ENCODE assay signal across 8 cellular contexts in genomic region chr9:5425006-5425628, GRCh38. TPM values are rescaled to one million over a fixed set of nuclear protein-coding genes. Genes with fewer than 3 reads are reported as not detected.
DNase-seq lines count a peak whose midpoint lies in the region; ATAC-seq and TF ChIP-seq lines count a peak whose summit lies in the region.

No MANE protein-coding gene starts in this region.

- H3K9me3 ChIP-seq in adipocyte (ENCODE audit: control insufficient read depth, low read length) (no peaks in the 10 kb centered on the region), aorta (ENCODE audit: control insufficient read depth, low read length) (no peaks in the 10 kb centered on the region)

- WGBS in mesendoderm (ENCODE audit: extremely low coverage, insufficient coverage, low lambda C conversion rate), result no CpG with 5 or more reads among the region's 2 CpGs
- WGBS in aorta, 2 donors, result 70 to 89% methylated on average over 2 of the region's 2 CpGs

- no peak overlapping the region for H2BK120ac ChIP-seq in mesendoderm (ENCODE audit: low read depth, low read length)

- no peak for ATAC-seq in aorta (ENCODE audit: low FRiP score)

- H2AK5ac ChIP-seq in mesendoderm (ENCODE audit: low read length), result no peak overlapping the region

- POLR2A ChIA-PET in activated CD4-positive, alpha-beta T cell treated with anti-CD3 and anti-CD28 coated beads, Interleukin-2, amount 10 ng/mL, durations not matched to agents 7 days and 5 days (lab: Charles Lee), result interaction anchor here (0.6 kb wide), 1 partner anchor 666 kb away, joined by 8 read pairs; no protein-coding TSS in a partner anchor

- H4K8ac ChIP-seq in mesendoderm (ENCODE audit: low read depth, low read length), result no peak overlapping the region

- H3K27ac ChIP-seq in mesendoderm (ENCODE audit: low read depth, low read length) (no peak overlapping the region), aorta (ENCODE audit: low read depth in 1 of 2, low read length in 2 of 2) (no peak overlapping the region), coronary artery (no peak overlapping the region)

- no peak overlapping the region for H3K9ac ChIP-seq in adipocyte (ENCODE audit: low read length)
- no peak overlapping the region for H3K9ac ChIP-seq in mesendoderm (ENCODE audit: low read length)

- DNase-seq in activated CD4-positive, alpha-beta T cell treated with anti-CD3 and anti-CD28 coated beads, Interleukin-2, amount 10 ng/mL, durations not matched to agents 7 days and 5 days, result peak; percentile 17
- no peak for DNase-seq in activated CD4-positive, alpha-beta T cell treated with anti-CD3 and anti-CD28 coated beads for 48 hours
- DNase-seq in NCI-H1105 (lab: John Stamatoyannopoulos, UW) (peak; percentile 7), adipocyte (ENCODE audit: low read depth) (peak; percentile 4), mesendoderm (peak; percentile 68), aorta (no peak), coronary artery (ENCODE audit: low spot score) (no peak), C1 segment of cervical spinal cord (lab: John Stamatoyannopoulos, UW) (no peak)

- intact Hi-C loops in aorta (cut with DNase I), result loop anchor here (5.0 to 10.0 kb wide), 4 partner anchors 160 to 678 kb away; partner anchors contain the start of gene INSL6 (in 1 of the 2)

- no peak overlapping the region for H3K27ac Mint-ChIP-seq in activated CD4-positive, alpha-beta T cell treated with anti-CD3 and anti-CD28 coated beads, Interleukin-2, amount 10 ng/mL, durations not matched to agents 7 days and 5 days

- H3K4ac ChIP-seq in mesendoderm (ENCODE audit: low read depth, low read length), result no peak overlapping the region

- no peaks in the 10 kb centered on the region for H3K9me3 Mint-ChIP-seq in activated CD4-positive, alpha-beta T cell treated with anti-CD3 and anti-CD28 coated beads, Interleukin-2, amount 10 ng/mL, durations not matched to agents 7 days and 5 days

- H3K4me3 Mint-ChIP-seq in activated CD4-positive, alpha-beta T cell treated with anti-CD3 and anti-CD28 coated beads, Interleukin-2, amount 10 ng/mL, durations not matched to agents 7 days and 5 days, result no peak overlapping the region

- H3K18ac ChIP-seq in mesendoderm (ENCODE audit: low read length), result no peak overlapping the region

- no peak overlapping the region for H3K56ac ChIP-seq in mesendoderm (ENCODE audit: low read length)

- peaks cover 2% of the 10 kb centered on the region for H3K4me1 Mint-ChIP-seq in activated CD4-positive, alpha-beta T cell treated with anti-CD3 and anti-CD28 coated beads, Interleukin-2, amount 10 ng/mL, durations not matched to agents 7 days and 5 days

- no peak overlapping the region for H2BK15ac ChIP-seq in mesendoderm (replicated peaks; ENCODE audit: low read depth)

- H3K36me3 ChIP-seq in adipocyte (ENCODE audit: control insufficient read depth, insufficient read depth, low read length, severe bottlenecking) (no peaks in the 10 kb centered on the region), mesendoderm (ENCODE audit: control insufficient read depth, insufficient read depth, low read length) (no peaks in the 10 kb centered on the region), aorta (ENCODE audit: control insufficient read depth in 1 of 2, insufficient read depth in 2 of 2, low read length in 1 of 2) (no peaks in the 10 kb centered on the region)

- TF ChIP-seq CTCF in coronary artery (IDR thresholded peaks at IDR 0.05), result no peak

- peaks cover 3% of the 10 kb centered on the region for H3K36me3 Mint-ChIP-seq in activated CD4-positive, alpha-beta T cell treated with anti-CD3 and anti-CD28 coated beads, Interleukin-2, amount 10 ng/mL, durations not matched to agents 7 days and 5 days (ENCODE audit: low read depth)

- H3K23ac ChIP-seq in mesendoderm (ENCODE audit: low read length), result no peak overlapping the region

- H3K4me2 ChIP-seq in mesendoderm (ENCODE audit: low read length), result no peak overlapping the region

- H3K79me1 ChIP-seq in mesendoderm (ENCODE audit: low read length), result no peaks in the 10 kb centered on the region

- H3K79me2 ChIP-seq in mesendoderm (ENCODE audit: control insufficient read depth, insufficient read depth, low read length), result no peaks in the 10 kb centered on the region

- CTCF ChIA-PET in activated CD4-positive, alpha-beta T cell treated with anti-CD3 and anti-CD28 coated beads, Interleukin-2, amount 10 ng/mL, durations not matched to agents 7 days and 5 days (lab: Charles Lee), result interaction anchor here (0.7 kb wide), 1 partner anchor 175 kb away, joined by 3 read pairs; no protein-coding TSS in a partner anchor

- H2BK5ac ChIP-seq in mesendoderm (ENCODE audit: low read length), result no peak overlapping the region

- no peaks in the 10 kb centered on the region for H3K4me1 ChIP-seq in adipocyte (ENCODE audit: control insufficient read depth, insufficient read depth, low read length)
- no peaks in the 10 kb centered on the region for H3K4me1 ChIP-seq in mesendoderm (ENCODE audit: control insufficient read depth, low read depth, low read length)
- H3K4me1 ChIP-seq in aorta (ENCODE audit: control insufficient read depth in 1 of 2, insufficient read depth in 2 of 2, low read length in 2 of 2), result no peaks in the 10 kb centered on the region

- no peaks in the 10 kb centered on the region for H3K27me3 Mint-ChIP-seq in activated CD4-positive, alpha-beta T cell treated with anti-CD3 and anti-CD28 coated beads, Interleukin-2, amount 10 ng/mL, durations not matched to agents 7 days and 5 days

- H3K27me3 ChIP-seq in adipocyte (replicated peaks; ENCODE audit: control insufficient read depth, insufficient read depth, low read length), result no peaks in the 10 kb centered on the region
- H3K27me3 ChIP-seq in mesendoderm (ENCODE audit: insufficient read depth, low read length, poor library complexity), result no peaks in the 10 kb centered on the region
- H3K27me3 ChIP-seq in aorta (ENCODE audit: control insufficient read depth in 1 of 2, insufficient read depth in 2 of 2, low read length in 1 of 2), result no peaks in the 10 kb centered on the region

- no peak overlapping the region for H4K5ac ChIP-seq in mesendoderm (ENCODE audit: low read length)

- H3K4me3 ChIP-seq in adipocyte (ENCODE audit: low read length) (no peak overlapping the region), mesendoderm (ENCODE audit: low read length) (no peak overlapping the region), aorta (ENCODE audit: low read length in 2 of 2) (no peak overlapping the region), coronary artery (no peak overlapping the region)

RNA-seq across cellular contexts. Expression of gene PLGRKT, which starts 12.6 kb away (rescaled TPM):
- 10 to 100 TPM; 35.0 to 35.7 TPM for total RNA-seq in activated CD4-positive, alpha-beta T cell treated with anti-CD3 and anti-CD28 coated beads, Interleukin-2, amount 10 ng/mL, durations not matched to agents 7 days and 5 days
- polyA plus RNA-seq in mesendoderm (2013, experiment 1 of 2), result 18.5 TPM
- 20.4 TPM for polyA plus RNA-seq in mesendoderm (2013, experiment 2 of 2)
- 10 to 100 TPM in 1 of 2 donors, 1 to 10 TPM in 1; 8.8 to 10.6 TPM for total RNA-seq in aorta
- polyA plus RNA-seq in aorta, result 10 to 100 TPM; 12.6 to 31.7 TPM

RNA-seq across cellular contexts. Expression of gene CD274, which starts 25.2 kb away (rescaled TPM):
- total RNA-seq in activated CD4-positive, alpha-beta T cell treated with anti-CD3 and anti-CD28 coated beads, Interleukin-2, amount 10 ng/mL, durations not matched to agents 7 days and 5 days, result 10 to 100 TPM; 10.5 to 10.7 TPM
- 0.27 TPM for polyA plus RNA-seq in mesendoderm (2013, experiment 1 of 2)
- polyA plus RNA-seq in mesendoderm (2013, experiment 2 of 2), result 0.15 TPM
- total RNA-seq in aorta, result 1 to 10 TPM; 3.8 to 5.7 TPM
- polyA plus RNA-seq in aorta, result 1 to 10 TPM; 1.9 to 2.1 TPM

Comparison
In these comparisons a context has a peak if more than half of its experiments do, and no peak if none do; other contexts are left out.
1. DNase-seq: peak in activated CD4-positive, alpha-beta T cell treated with anti-CD3 and anti-CD28 coated beads, Interleukin-2, amount 10 ng/mL, durations not matched to agents 7 days and 5 days (single experiment), NCI-H1105 (single experiment), adipocyte (single experiment) and mesendoderm (single experiment); none in activated CD4-positive, alpha-beta T cell treated with anti-CD3 and anti-CD28 coated beads for 48 hours (single experiment), aorta (0 of 2), coronary artery (single experiment) and C1 segment of cervical spinal cord (0 of 14).